ENCODE assay signal across 15 cellular contexts in the genomic region with DNA sequence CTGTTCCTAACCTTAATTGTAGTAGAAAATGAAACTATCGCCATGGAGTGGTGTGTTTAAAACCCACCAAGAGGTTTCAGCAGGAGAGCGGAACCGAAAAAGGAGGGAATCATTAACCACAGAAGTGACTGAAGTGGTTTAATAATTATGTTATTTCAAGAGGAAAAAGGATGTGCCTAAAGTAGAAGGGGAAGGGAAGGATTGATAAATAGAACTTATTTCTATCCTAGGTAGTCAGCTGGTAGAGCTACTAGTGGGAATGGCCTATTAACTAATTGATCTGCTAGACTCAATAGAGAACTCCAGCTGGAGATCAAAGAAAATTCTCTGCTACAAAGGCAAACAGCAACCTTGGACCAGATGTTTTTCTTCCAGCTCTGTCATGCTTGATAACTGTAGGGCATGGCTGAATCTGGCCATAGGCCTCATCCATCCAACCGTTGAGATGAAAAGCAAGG.
DNase-seq lines count a peak whose midpoint lies in the region; FAIRE-seq and TF ChIP-seq lines count a peak whose summit lies in the region.
"Had no signal": no experiment of that assay in that cellular context is flagged by ENCODE, and none has a peak within 500 bp of the region (broad histone marks: within the 10 kb centered on the region; RNA-seq: fewer than 3 reads in every experiment).

No MANE protein-coding gene starts in this region.

- H2BK15ac ChIP-seq in H1 (ENCODE audit: low read length) = no peak overlapping the region

- no peak overlapping the region for H4K8ac ChIP-seq in H1 (ENCODE audit: extremely low read depth, insufficient read depth, low read length)

- TF ChIP-seq EP300 in H1 (IDR thresholded peaks at IDR 0.05; ENCODE audit: borderline replicate concordance in 1 of 2, low read depth in 2 of 2, low read length in 2 of 2) = no peak

- H3K4ac ChIP-seq in H1 (replicated peaks; ENCODE audit: insufficient read length, low read depth, low read length) = no peak overlapping the region

- no peak for FAIRE-seq in H1 (lab: Jason Lieb, UNC)
- FAIRE-seq: small intestine had no signal

- H3K79me2 ChIP-seq in H1 (ENCODE audit: control insufficient read depth in 1 of 2, insufficient read depth in 2 of 2, low read length in 2 of 2) = no peaks in the 10 kb centered on the region

- no peak overlapping the region for H3K23ac ChIP-seq in H1 (ENCODE audit: insufficient read length)

- H3K27me3 ChIP-seq in H1 (replicated peaks in 1 of 4; ENCODE audit: control insufficient read depth in 3 of 4, extremely low read depth in 1 of 4, insufficient read depth in 3 of 4, low read length in 3 of 4) = peaks cover 0 to 1% (median 0%) of the 10 kb centered on the region in 4 experiments; a peak in 1 of 7 replicates
- H3K27me3 ChIP-seq: thyroid gland had no signal

- no peaks in the 10 kb centered on the region for H3K9me3 Mint-ChIP-seq in nephron
- peaks cover 7% of the 10 kb centered on the region for H3K9me3 Mint-ChIP-seq in HFFc6

- H2BK12ac ChIP-seq in H1 (ENCODE audit: low read depth, low read length) = no peak overlapping the region

- peak overlapping the region; percentile 55 for H2BK120ac ChIP-seq in H1 (replicated peaks; ENCODE audit: low read depth, low read length)

- H3K4me2 ChIP-seq in H1 (ENCODE audit: insufficient read depth in 1 of 2, low read depth in 2 of 2, low read length in 2 of 2) = no peak overlapping the region

- CTCF ChIA-PET in H1 (lab: Charles Lee; ENCODE audit: partially characterized antibody) = interaction anchor here (0.6 to 1.4 kb wide), 6 partner anchors 37 to 470 kb away, joined by 3 to 6 read pairs (median 3); no protein-coding TSS in a partner anchor

- peaks cover 0 to 11% of the 10 kb centered on the region in 2 experiments; a peak in 2 of 4 replicates for H3K9me3 ChIP-seq in H1 (ENCODE audit: insufficient read depth in 2 of 2, low read depth in 1 of 2, low read length in 1 of 2)
- H3K9me3 ChIP-seq: thyroid gland had no signal

- peak; percentile 56 for DNase-seq in DMS79 (lab: John Stamatoyannopoulos, UW)
- DNase-seq in NCI-H146 treated with DMSO at 0.1 percent for 48 hours (lab: John Stamatoyannopoulos, UW; ENCODE audit: unreplicated experiment) = peak; percentile 47
- no peak for DNase-seq in H1 (ENCODE audit: low read depth in 1 of 2, low spot score in 2 of 2)
- no peak for DNase-seq in HFFc6
- DNase-seq in SKM-1 (lab: John Stamatoyannopoulos, UW; ENCODE audit: unreplicated experiment) = no peak
- DNase-seq in NCI-H2029 treated with DMSO at 0.1 percent for 48 hours (lab: John Stamatoyannopoulos, UW) = no peak
- no peak for DNase-seq in activated gamma-delta T cell (lab: John Stamatoyannopoulos, UW)
- DNase-seq: endodermal cell, NCI-H226, small intestine, thyroid gland had no signal

- no peak overlapping the region for H3K56ac ChIP-seq in H1 (replicated peaks; ENCODE audit: insufficient read length, low read depth, low read length)

- H3K4me3 Mint-ChIP-seq in nephron (no peak overlapping the region), HFFc6 (no peak overlapping the region)
- H3K4me3 Mint-ChIP-seq: B cell; endodermal cell; IgD-negative memory B cell; stimulated activated memory B cell treated with anti-CD40 and anti-IgM and Interleukin-4, amounts not matched to agents 10 μg/mL and 1 μg/mL and 100 μg/mL, for 72 hours had no signal

- H3K4me1 Mint-ChIP-seq in nephron = peaks cover 32% of the 10 kb centered on the region
- H3K4me1 Mint-ChIP-seq in HFFc6 (ENCODE audit: low read depth) = no peaks in the 10 kb centered on the region
- H3K4me1 Mint-ChIP-seq: B cell; IgD-negative memory B cell; stimulated activated memory B cell treated with anti-CD40 and anti-IgM and Interleukin-4, amounts not matched to agents 10 μg/mL and 1 μg/mL and 100 μg/mL, for 72 hours had no signal

- no peak for TF ChIP-seq RAD21 in H1 (IDR thresholded peaks at IDR 0.05 in 1 of 2, conservative IDR thresholded peaks at IDR 0.05 in 1 of 2; ENCODE audit: low read depth in 2 of 2, low read length in 2 of 2)

- no peak overlapping the region for H3K4me3 ChIP-seq in H1 (ENCODE audit: extremely low read depth in 1 of 4, insufficient read depth in 2 of 4, low read depth in 3 of 4, low read length in 4 of 4)
- H3K4me3 ChIP-seq: thyroid gland had no signal

- H4K91ac ChIP-seq in H1 (replicated peaks; ENCODE audit: insufficient read length, low read length) = no peak overlapping the region

- H3K79me1 ChIP-seq in H1 (ENCODE audit: low read depth, low read length) = no peaks in the 10 kb centered on the region

- H3K27me3 Mint-ChIP-seq in nephron (ENCODE audit: low read depth) = peaks cover 3% of the 10 kb centered on the region
- no peaks in the 10 kb centered on the region; the same call in 1 of the 2 replicates for H3K27me3 Mint-ChIP-seq in HFFc6 (ENCODE audit: insufficient read depth)
- H3K27me3 Mint-ChIP-seq: stimulated activated memory B cell treated with anti-CD40 and anti-IgM and Interleukin-4, amounts not matched to agents 10 μg/mL and 1 μg/mL and 100 μg/mL, for 72 hours had no signal

- H4K20me1 ChIP-seq in H1 (replicated peaks in 1 of 2; ENCODE audit: control insufficient read depth in 1 of 2, insufficient read depth in 2 of 2, low read length in 2 of 2) = no peaks in the 10 kb centered on the region

- H3K36me3 ChIP-seq in H1 (ENCODE audit: control insufficient read depth in 2 of 4, insufficient read depth in 4 of 4, low read length in 3 of 4) = no peaks in the 10 kb centered on the region
- H3K36me3 ChIP-seq: thyroid gland had no signal

- H3K23me2 ChIP-seq in H1 (ENCODE audit: low read depth, low read length) = no peaks in the 10 kb centered on the region

- no peak overlapping the region for H3K14ac ChIP-seq in H1 (ENCODE audit: insufficient read length)

- H3K27ac Mint-ChIP-seq in nephron (peak overlapping the region; percentile 62 to 86 (median 66)), HFFc6 (no peak overlapping the region)
- H3K27ac Mint-ChIP-seq: B cell; endodermal cell; IgD-negative memory B cell; stimulated activated memory B cell treated with anti-CD40 and anti-IgM and Interleukin-4, amounts not matched to agents 10 μg/mL and 1 μg/mL and 100 μg/mL, for 72 hours had no signal

- H4K5ac ChIP-seq in H1 (ENCODE audit: insufficient read length, low read depth, low read length) = no peak overlapping the region

- H3K36me3 Mint-ChIP-seq in nephron (ENCODE audit: low read depth) (no peaks in the 10 kb centered on the region), HFFc6 (ENCODE audit: low read depth) (no peaks in the 10 kb centered on the region)
- H3K36me3 Mint-ChIP-seq: IgD-negative memory B cell; stimulated activated memory B cell treated with anti-CD40 and anti-IgM and Interleukin-4, amounts not matched to agents 10 μg/mL and 1 μg/mL and 100 μg/mL, for 72 hours had no signal

- H2AFZ ChIP-seq in H1 (ENCODE audit: low read length) = no peak overlapping the region

- POLR2A ChIA-PET in H1 (lab: Charles Lee; ENCODE audit: partially characterized antibody) = no interaction called here

- no peak overlapping the region for H3K9ac ChIP-seq in H1 (replicated peaks in 1 of 4; ENCODE audit: extremely low read depth in 1 of 4, low read depth in 3 of 4, low read length in 3 of 4)

- no peak overlapping the region for H2AK5ac ChIP-seq in H1 (ENCODE audit: low read depth, low read length)

- no peak overlapping the region for H2BK20ac ChIP-seq in H1 (ENCODE audit: low read length)

- TF ChIP-seq CTCF in H1 (IDR thresholded peaks at IDR 0.05; ENCODE audit: control extremely low read depth in 1 of 3, insufficient read depth in 1 of 3, low read depth in 1 of 3, low read length in 3 of 3) (no peak), nephron (IDR thresholded peaks at IDR 0.05; ENCODE audit: unreplicated experiment in 3 of 3) (no peak), HFFc6 (IDR thresholded peaks at IDR 0.05) (no peak)

- no peak overlapping the region for H3K18ac ChIP-seq in H1 (ENCODE audit: extremely low read depth, low read length)

- no peak for TF ChIP-seq POLR2A in H1 (IDR thresholded peaks at IDR 0.05; ENCODE audit: control extremely low read depth in 1 of 2, low read depth in 2 of 2, low read length in 2 of 2)

- H2BK5ac ChIP-seq in H1 (ENCODE audit: low read depth, low read length) = no peak overlapping the region

- WGBS in H1 (ENCODE audit: extremely low coverage in 1 of 2, insufficient coverage in 1 of 2, insufficient read length in 1 of 2, insufficient replicate concordance in 2 of 2, low coverage in 1 of 2, low lambda C conversion rate in 2 of 2, missing lambda C conversion rate in 1 of 2), 2 experiments = 92% methylated on average over 4 of the region's 4 CpGs; no CpG with 5 or more reads in 1 of the 2 experiments

- H3K4me1 ChIP-seq in H1 (replicated peaks in 1 of 4; ENCODE audit: control insufficient read depth in 3 of 4, insufficient read depth in 4 of 4, low read length in 3 of 4) = peaks cover 0 to under 1% (median 0%) of the 10 kb centered on the region in 4 experiments; a peak in 2 of 7 replicates
- H3K4me1 ChIP-seq: thyroid gland had no signal

- no peak overlapping the region for H3K27ac ChIP-seq in H1 (ENCODE audit: low read depth, low read length)
- H3K27ac ChIP-seq: thyroid gland had no signal

TF ChIP-seq in H1, 55 proteins besides CTCF, POLR2A, EP300 and RAD21:
- TF ChIP-seq NRF1 (IDR thresholded peaks at IDR 0.05; ENCODE audit: low read depth, low read length) (no peak), KDM5A (IDR thresholded peaks at IDR 0.05; ENCODE audit: low read length) (no peak), MAFK (IDR thresholded peaks at IDR 0.05; ENCODE audit: low read depth, low read length) (no peak), SIRT6 (IDR thresholded peaks at IDR 0.05; ENCODE audit: low read length) (no peak), SP2 (IDR thresholded peaks at IDR 0.05; ENCODE audit: low read length) (no peak), NANOG (IDR thresholded peaks at IDR 0.05; ENCODE audit: insufficient read depth, low read depth, low read length, poor library complexity, severe bottlenecking) (no peak)
TF ChIP-seq in H1: peak in this region for 0.

Comparison
In these comparisons a context has a peak if more than half of its experiments do, and no peak if none do; other contexts are left out.
1. DNase-seq: peak in DMS79 (single experiment) and NCI-H146 treated with DMSO at 0.1 percent for 48 hours (single experiment); none in H1 (0 of 2), HFFc6 (single experiment), SKM-1 (single experiment), NCI-H2029 treated with DMSO at 0.1 percent for 48 hours (single experiment) and activated gamma-delta T cell (single experiment).